Comparison of ENCODE assay signal across 2 cellular contexts in the genomic region with DNA sequence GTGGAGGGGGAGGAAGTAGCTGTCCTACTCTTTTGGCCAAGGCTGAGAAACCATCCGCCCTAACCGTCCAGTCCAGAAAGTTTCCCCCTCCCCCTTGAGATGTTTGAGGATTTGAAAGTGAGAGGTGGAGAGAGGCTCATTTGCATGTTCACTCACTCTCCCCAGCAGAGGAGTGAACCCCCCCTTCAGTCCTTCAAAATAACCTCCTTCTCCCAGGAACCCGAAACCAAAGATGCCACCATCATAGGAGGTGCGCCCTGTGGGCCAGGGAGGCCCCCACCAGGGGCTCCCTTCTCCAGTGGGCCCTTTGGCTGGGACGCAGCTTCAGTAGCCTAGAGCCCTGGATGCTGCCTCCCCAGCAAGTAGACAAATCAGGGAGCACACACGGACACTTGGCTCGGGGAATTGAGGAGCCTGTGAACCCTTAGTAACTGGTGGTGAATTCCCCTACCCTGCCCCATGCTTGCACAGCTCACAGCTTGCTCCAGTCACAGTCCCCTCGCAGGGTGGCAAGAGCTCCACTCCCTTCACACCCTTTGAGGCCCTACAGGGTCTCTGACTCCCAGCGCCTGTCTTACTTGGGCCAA.
TF ChIP-seq lines count a peak whose summit lies in the region.

No MANE protein-coding gene starts in this region.

TF ChIP-seq in GM12878, 131 proteins besides CTCF, POLR2A, EP300 and RAD21 (continued from another document):
- TF ChIP-seq NR2F1 (conservative IDR thresholded peaks at IDR 0.05) (peak; percentile 47; the same call in 1 of the 2 replicates), IRF4 (IDR thresholded peaks at IDR 0.05; ENCODE audit: low read depth, low read length) (peak; percentile 31; the same call in 1 of the 2 replicates), STAT3 (IDR thresholded peaks at IDR 0.05; ENCODE audit: low read depth, low read length) (no peak), GATAD2B (conservative IDR thresholded peaks at IDR 0.05; ENCODE audit: low read depth) (peak; percentile 69; the same call in 1 of the 2 replicates), TBL1XR1 (IDR thresholded peaks at IDR 0.05; ENCODE audit: low read depth, low read length) (peak; percentile 79; the same call in 1 of the 2 replicates), IKZF2 (IDR thresholded peaks at IDR 0.05) (peak; percentile 80 to 91), ZBED1 (IDR thresholded peaks at IDR 0.05; ENCODE audit: borderline replicate concordance) (0 out of 2 replicates have a peak, but pooled peaks have one; percentile 36), TARDBP (IDR thresholded peaks at IDR 0.05; ENCODE audit: borderline replicate concordance) (no peak), SP1 (IDR thresholded peaks at IDR 0.05; ENCODE audit: low read depth, low read length) (peak; percentile 41), SRF (IDR thresholded peaks at IDR 0.05; ENCODE audit: low read depth in 2 of 2, low read length in 2 of 2) (0 out of 4 replicates have a peak, but pooled peaks of 1 of the 2 experiments have one; percentile 23), POLR2AphosphoS5 (IDR thresholded peaks at IDR 0.05; ENCODE audit: low read length) (peak; percentile 74), RBBP5 (conservative IDR thresholded peaks at IDR 0.05) (no peak), SIN3A (IDR thresholded peaks at IDR 0.05; ENCODE audit: low read depth, low read length) (0 out of 2 replicates have a peak, but pooled peaks have one; percentile 4), TAF1 (IDR thresholded peaks at IDR 0.05; ENCODE audit: borderline replicate concordance, low read depth, low read length) (0 out of 2 replicates have a peak, but pooled peaks have one; percentile 42), PAX8 (IDR thresholded peaks at IDR 0.05) (no peak), IKZF1 (conservative IDR thresholded peaks at IDR 0.05) (peak; percentile 85), MEF2A (IDR thresholded peaks at IDR 0.05; ENCODE audit: insufficient read depth, low read depth, low read length) (peak; percentile 13; the same call in 1 of the 2 replicates), SUPT20H (IDR thresholded peaks at IDR 0.05; ENCODE audit: borderline replicate concordance, control insufficient read depth, low read depth, low read length) (no peak), DPF2 (IDR thresholded peaks at IDR 0.05) (0 out of 2 replicates have a peak, but pooled peaks have one; percentile 13), PAX5 (IDR thresholded peaks at IDR 0.05; ENCODE audit: borderline replicate concordance, low read depth, low read length) (0 out of 2 replicates have a peak, but pooled peaks have one; percentile 7), CHD2 (IDR thresholded peaks at IDR 0.05; ENCODE audit: borderline replicate concordance, low read depth, low read length) (0 out of 2 replicates have a peak, but pooled peaks have one; percentile 39), YY1 (IDR thresholded peaks at IDR 0.05; ENCODE audit: low read depth, low read length) (peak; percentile 52; the same call in 1 of the 2 replicates), SMC3 (IDR thresholded peaks at IDR 0.05; ENCODE audit: borderline replicate concordance, low read length) (no peak), EED (IDR thresholded peaks at IDR 0.05; ENCODE audit: low read depth) (peak; percentile 74), BHLHE40 (IDR thresholded peaks at IDR 0.05; ENCODE audit: borderline replicate concordance in 1 of 2, low read depth in 2 of 2, low read length in 1 of 2) (peak in 1 of 2 experiments; percentile 7; a peak in 1 of 4 replicates), SPI1 (IDR thresholded peaks at IDR 0.05; ENCODE audit: borderline replicate concordance, insufficient read depth, low read depth, low read length) (peak; percentile 68)
- TF ChIP-seq, protein P1, sequence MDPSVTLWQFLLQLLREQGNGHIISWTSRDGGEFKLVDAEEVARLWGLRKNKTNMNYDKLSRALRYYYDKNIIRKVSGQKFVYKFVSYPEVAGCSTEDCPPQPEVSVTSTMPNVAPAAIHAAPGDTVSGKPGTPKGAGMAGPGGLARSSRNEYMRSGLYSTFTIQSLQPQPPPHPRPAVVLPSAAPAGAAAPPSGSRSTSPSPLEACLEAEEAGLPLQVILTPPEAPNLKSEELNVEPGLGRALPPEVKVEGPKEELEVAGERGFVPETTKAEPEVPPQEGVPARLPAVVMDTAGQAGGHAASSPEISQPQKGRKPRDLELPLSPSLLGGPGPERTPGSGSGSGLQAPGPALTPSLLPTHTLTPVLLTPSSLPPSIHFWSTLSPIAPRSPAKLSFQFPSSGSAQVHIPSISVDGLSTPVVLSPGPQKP (IDR thresholded peaks at IDR 0.05; ENCODE audit: low read depth, low read length): 0 out of 2 replicates have a peak, but pooled peaks have one; percentile 11
- TF ChIP-seq, protein P2, sequence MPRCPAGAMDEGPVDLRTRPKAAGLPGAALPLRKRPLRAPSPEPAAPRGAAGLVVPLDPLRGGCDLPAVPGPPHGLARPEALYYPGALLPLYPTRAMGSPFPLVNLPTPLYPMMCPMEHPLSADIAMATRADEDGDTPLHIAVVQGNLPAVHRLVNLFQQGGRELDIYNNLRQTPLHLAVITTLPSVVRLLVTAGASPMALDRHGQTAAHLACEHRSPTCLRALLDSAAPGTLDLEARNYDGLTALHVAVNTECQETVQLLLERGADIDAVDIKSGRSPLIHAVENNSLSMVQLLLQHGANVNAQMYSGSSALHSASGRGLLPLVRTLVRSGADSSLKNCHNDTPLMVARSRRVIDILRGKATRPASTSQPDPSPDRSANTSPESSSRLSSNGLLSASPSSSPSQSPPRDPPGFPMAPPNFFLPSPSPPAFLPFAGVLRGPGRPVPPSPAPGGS (IDR thresholded peaks at IDR 0.05; ENCODE audit: borderline replicate concordance, insufficient read depth, low read depth, low read length, poor library complexity, severe bottlenecking): peak; percentile 18
- TF ChIP-seq, protein P3, sequence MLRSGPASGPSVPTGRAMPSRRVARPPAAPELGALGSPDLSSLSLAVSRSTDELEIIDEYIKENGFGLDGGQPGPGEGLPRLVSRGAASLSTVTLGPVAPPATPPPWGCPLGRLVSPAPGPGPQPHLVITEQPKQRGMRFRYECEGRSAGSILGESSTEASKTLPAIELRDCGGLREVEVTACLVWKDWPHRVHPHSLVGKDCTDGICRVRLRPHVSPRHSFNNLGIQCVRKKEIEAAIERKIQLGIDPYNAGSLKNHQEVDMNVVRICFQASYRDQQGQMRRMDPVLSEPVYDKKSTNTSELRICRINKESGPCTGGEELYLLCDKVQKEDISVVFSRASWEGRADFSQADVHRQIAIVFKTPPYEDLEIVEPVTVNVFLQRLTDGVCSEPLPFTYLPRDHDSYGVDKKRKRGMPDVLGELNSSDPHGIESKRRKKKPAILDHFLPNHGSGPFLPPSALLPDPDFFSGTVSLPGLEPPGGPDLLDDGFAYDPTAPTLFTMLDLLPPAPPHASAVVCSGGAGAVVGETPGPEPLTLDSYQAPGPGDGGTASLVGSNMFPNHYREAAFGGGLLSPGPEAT (IDR thresholded peaks at IDR 0.05; ENCODE audit: low read depth): peak; percentile 60; the same call in 1 of the 2 replicates

TF ChIP-seq in SK-N-SH, 30 proteins besides CTCF, POLR2A, EP300 and RAD21 (continued from another document):
- TF ChIP-seq, protein P4, sequence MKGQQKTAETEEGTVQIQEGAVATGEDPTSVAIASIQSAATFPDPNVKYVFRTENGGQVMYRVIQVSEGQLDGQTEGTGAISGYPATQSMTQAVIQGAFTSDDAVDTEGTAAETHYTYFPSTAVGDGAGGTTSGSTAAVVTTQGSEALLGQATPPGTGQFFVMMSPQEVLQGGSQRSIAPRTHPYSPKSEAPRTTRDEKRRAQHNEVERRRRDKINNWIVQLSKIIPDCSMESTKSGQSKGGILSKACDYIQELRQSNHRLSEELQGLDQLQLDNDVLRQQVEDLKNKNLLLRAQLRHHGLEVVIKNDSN (IDR thresholded peaks at IDR 0.05; ENCODE audit: borderline replicate concordance, low read depth): no peak
- TF ChIP-seq GABPA (IDR thresholded peaks at IDR 0.05; ENCODE audit: low read depth) (no peak), TAF1 (IDR thresholded peaks at IDR 0.05; ENCODE audit: borderline replicate concordance, low read depth, low read length) (no peak)
- TF ChIP-seq, protein P5, sequence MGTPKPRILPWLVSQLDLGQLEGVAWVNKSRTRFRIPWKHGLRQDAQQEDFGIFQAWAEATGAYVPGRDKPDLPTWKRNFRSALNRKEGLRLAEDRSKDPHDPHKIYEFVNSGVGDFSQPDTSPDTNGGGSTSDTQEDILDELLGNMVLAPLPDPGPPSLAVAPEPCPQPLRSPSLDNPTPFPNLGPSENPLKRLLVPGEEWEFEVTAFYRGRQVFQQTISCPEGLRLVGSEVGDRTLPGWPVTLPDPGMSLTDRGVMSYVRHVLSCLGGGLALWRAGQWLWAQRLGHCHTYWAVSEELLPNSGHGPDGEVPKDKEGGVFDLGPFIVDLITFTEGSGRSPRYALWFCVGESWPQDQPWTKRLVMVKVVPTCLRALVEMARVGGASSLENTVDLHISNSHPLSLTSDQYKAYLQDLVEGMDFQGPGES (IDR thresholded peaks at IDR 0.05; ENCODE audit: low read depth, low read length): no peak
- TF ChIP-seq, protein P6, sequence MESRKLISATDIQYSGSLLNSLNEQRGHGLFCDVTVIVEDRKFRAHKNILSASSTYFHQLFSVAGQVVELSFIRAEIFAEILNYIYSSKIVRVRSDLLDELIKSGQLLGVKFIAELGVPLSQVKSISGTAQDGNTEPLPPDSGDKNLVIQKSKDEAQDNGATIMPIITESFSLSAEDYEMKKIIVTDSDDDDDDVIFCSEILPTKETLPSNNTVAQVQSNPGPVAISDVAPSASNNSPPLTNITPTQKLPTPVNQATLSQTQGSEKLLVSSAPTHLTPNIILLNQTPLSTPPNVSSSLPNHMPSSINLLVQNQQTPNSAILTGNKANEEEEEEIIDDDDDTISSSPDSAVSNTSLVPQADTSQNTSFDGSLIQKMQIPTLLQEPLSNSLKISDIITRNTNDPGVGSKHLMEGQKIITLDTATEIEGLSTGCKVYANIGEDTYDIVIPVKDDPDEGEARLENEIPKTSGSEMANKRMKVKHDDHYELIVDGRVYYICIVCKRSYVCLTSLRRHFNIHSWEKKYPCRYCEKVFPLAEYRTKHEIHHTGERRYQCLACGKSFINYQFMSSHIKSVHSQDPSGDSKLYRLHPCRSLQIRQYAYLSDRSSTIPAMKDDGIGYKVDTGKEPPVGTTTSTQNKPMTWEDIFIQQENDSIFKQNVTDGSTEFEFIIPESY (IDR thresholded peaks at IDR 0.05; ENCODE audit: borderline replicate concordance, low read depth): no peak
